ENCODE assay signal across 1 cellular context in genomic region chr16:88865742-88866141, GRCh38.
TF ChIP-seq lines count a peak whose summit lies in the region.

No MANE protein-coding gene starts in this region.

TF ChIP-seq in HepG2, 621 proteins besides CTCF, POLR2A, EP300 and RAD21:
- no peak for TF ChIP-seq NR2F1 (CRISPR knock-in tag; IDR thresholded peaks at IDR 0.05)
- TF ChIP-seq, protein P1, sequence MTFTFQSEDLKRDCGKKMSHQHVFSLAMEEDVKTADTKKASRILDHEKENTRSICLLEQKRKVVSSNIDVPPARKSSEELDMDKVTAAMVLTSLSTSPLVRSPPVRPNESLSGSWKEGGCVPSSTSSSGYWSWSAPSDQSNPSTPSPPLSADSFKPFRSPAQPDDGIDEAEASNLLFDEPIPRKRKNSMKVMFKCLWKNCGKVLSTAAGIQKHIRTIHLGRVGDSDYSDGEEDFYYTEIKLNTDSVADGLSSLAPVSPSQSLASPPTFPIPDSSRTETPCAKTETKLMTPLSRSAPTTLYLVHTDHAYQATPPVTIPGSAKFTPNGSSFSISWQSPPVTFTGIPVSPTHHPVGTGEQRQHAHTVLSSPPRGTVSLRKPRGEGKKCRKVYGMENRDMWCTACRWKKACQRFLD (CRISPR knock-in tag; IDR thresholded peaks at IDR 0.05; ENCODE audit: borderline replicate concordance) = 0 out of 2 replicates have a peak, but pooled peaks have one; percentile 19
